In genomic region chr14:56461876-56462275, GRCh38 we compare ENCODE assay signal across 28 cellular contexts.
"Had no signal": no experiment of that assay in that cellular context is flagged by ENCODE, and none has a peak within 500 bp of the region (broad histone marks: within the 10 kb centered on the region; RNA-seq: fewer than 3 reads in every experiment).

No MANE protein-coding gene starts in this region.

- H3K27ac Mint-ChIP-seq: activated CD4-positive, alpha-beta T cell treated with anti-CD3 and anti-CD28 coated beads for 36 hours; activated CD4-positive, alpha-beta T cell treated with anti-CD3 and anti-CD28 coated beads, Interleukin-2, amount 10 ng/mL, durations not matched to agents 24 days and 14 days; activated CD8-positive, alpha-beta T cell treated with anti-CD3 and anti-CD28 coated beads for 36 hours; activated naive CD8-positive, alpha-beta T cell; activated T-helper 17 cell treated with anti-CD3 and anti-CD28 coated beads, Interleukin-2, amount 50 U/mL, for 72 hours; effector memory CD8-positive, alpha-beta T cell; T-helper 17 cell; T-helper 2 cell treated with Interferon-gamma antibody and Interleukin-4, amounts not matched to agents 5 μg/mL and 100 μg/mL, for 36 hours had no signal

- DNase-seq: activated CD4-positive, alpha-beta T cell treated with anti-CD3 and anti-CD28 coated beads for 36 hours; activated CD4-positive, alpha-beta T cell treated with anti-CD3 and anti-CD28 coated beads, Interleukin-2, amount 10 ng/mL, durations not matched to agents 24 days and 14 days; activated CD4-positive, CD25-positive, alpha-beta regulatory T cell; activated CD4-positive, CD25-positive, alpha-beta regulatory T cell treated with anti-CD3 and anti-CD28 coated beads, Interleukin-2, amount 50 U/mL, for 72 hours; activated CD8-positive, alpha-beta memory T cell treated with anti-CD3 and anti-CD28 coated beads for 24 hours; activated CD8-positive, alpha-beta T cell treated with anti-CD3 and anti-CD28 coated beads for 36 hours; activated effector memory CD4-positive, alpha-beta T cell treated with Interleukin-2 at 50 U/mL for 16 hours; activated gamma-delta T cell treated with Interleukin-2 at 50 U/mL for 16 hours; activated naive CD4-positive, alpha-beta T cell treated with anti-CD3 and anti-CD28 coated beads, Interleukin-2, amount 50 U/mL, for 16 hours; activated naive CD4-positive, alpha-beta T cell treated with Interleukin-2 at 50 U/mL for 16 hours; activated T-cell treated with anti-CD3 and anti-CD28 coated beads, Interleukin-2, amount 50 U/mL, for 4 hours; amniotic stem cell; anterior cingulate cortex; caudate nucleus; cortex of kidney; dermis blood vessel endothelial cell; effector CD4-positive, alpha-beta T cell; effector memory CD8-positive, alpha-beta T cell; erythroblast; esophagus squamous epithelium; head of caudate nucleus; T-helper 1 cell; T-helper 17 cell; T1000; WERI-Rb-1 had no signal

- H3K4me1 Mint-ChIP-seq: activated CD4-positive, alpha-beta T cell treated with anti-CD3 and anti-CD28 coated beads for 36 hours; activated CD4-positive, alpha-beta T cell treated with anti-CD3 and anti-CD28 coated beads, Interleukin-2, amount 10 ng/mL, durations not matched to agents 24 days and 14 days; activated T-helper 17 cell treated with anti-CD3 and anti-CD28 coated beads, Interleukin-2, amount 50 U/mL, for 72 hours; T-helper 17 cell had no signal

- ATAC-seq: activated CD4-positive, alpha-beta T cell treated with anti-CD3 and anti-CD28 coated beads for 36 hours; activated CD8-positive, alpha-beta T cell treated with anti-CD3 and anti-CD28 coated beads for 36 hours; activated T-cell treated with anti-CD3 and anti-CD28 coated beads, Interleukin-2, amount 50 U/mL, for 4 hours; activated T-helper 17 cell treated with anti-CD3 and anti-CD28 coated beads, Interleukin-2, amount 50 U/mL, for 72 hours; effector memory CD8-positive, alpha-beta T cell; T-helper 17 cell had no signal

- H3K36me3 Mint-ChIP-seq: activated naive CD8-positive, alpha-beta T cell had no signal

- H3K9me3 Mint-ChIP-seq: activated CD4-positive, alpha-beta T cell treated with anti-CD3 and anti-CD28 coated beads, Interleukin-2, amount 10 ng/mL, durations not matched to agents 24 days and 14 days; activated T-cell treated with anti-CD3 and anti-CD28 coated beads, Interleukin-2, amount 50 U/mL, for 4 hours; activated T-helper 17 cell treated with anti-CD3 and anti-CD28 coated beads, Interleukin-2, amount 50 U/mL, for 72 hours; effector memory CD8-positive, alpha-beta T cell; T-helper 2 cell treated with Interferon-gamma antibody and Interleukin-4, amounts not matched to agents 5 μg/mL and 100 μg/mL, for 36 hours had no signal

- H3K4me3 Mint-ChIP-seq: activated CD4-positive, alpha-beta T cell treated with anti-CD3 and anti-CD28 coated beads for 36 hours; activated CD4-positive, alpha-beta T cell treated with anti-CD3 and anti-CD28 coated beads, Interleukin-2, amount 10 ng/mL, durations not matched to agents 24 days and 14 days; activated CD8-positive, alpha-beta T cell treated with anti-CD3 and anti-CD28 coated beads for 36 hours; activated naive CD8-positive, alpha-beta T cell; activated T-cell treated with anti-CD3 and anti-CD28 coated beads, Interleukin-2, amount 50 U/mL, for 4 hours; activated T-helper 17 cell treated with anti-CD3 and anti-CD28 coated beads, Interleukin-2, amount 50 U/mL, for 72 hours; effector memory CD8-positive, alpha-beta T cell; T-helper 17 cell; T-helper 2 cell treated with Interferon-gamma antibody and Interleukin-4, amounts not matched to agents 5 μg/mL and 100 μg/mL, for 36 hours had no signal
